2 cellular contexts compared by ENCODE assay signal in genomic region chr20:44858959-44859358, GRCh38.
TF ChIP-seq lines count a peak whose summit lies in the region.

No MANE protein-coding gene starts in this region.

TF ChIP-seq in HCT116, 20 proteins besides CTCF, POLR2A, EP300 and RAD21:
- no peak for TF ChIP-seq YY1 (IDR thresholded peaks at IDR 0.05; ENCODE audit: extremely low read depth, insufficient replicate concordance, low read depth, low read length)
- TF ChIP-seq JUND (IDR thresholded peaks at IDR 0.05): no peak
- TF ChIP-seq SRF (IDR thresholded peaks at IDR 0.05; ENCODE audit: low read depth): no peak
- TF ChIP-seq FOSL1 (IDR thresholded peaks at IDR 0.05; ENCODE audit: low read depth): no peak
- TF ChIP-seq TCF7L2 (IDR thresholded peaks at IDR 0.05; ENCODE audit: borderline replicate concordance, extremely low read depth, insufficient read depth, insufficient read length): no peak

TF ChIP-seq in K562, 482 proteins besides CTCF, POLR2A, EP300 and RAD21:
- peak; percentile 84 for TF ChIP-seq NFYB (IDR thresholded peaks at IDR 0.05; ENCODE audit: extremely low read depth, insufficient read length)
- no peak for TF ChIP-seq SUPT5H (IDR thresholded peaks at IDR 0.05)
- TF ChIP-seq ZNF609 (CRISPR knock-in tag; IDR thresholded peaks at IDR 0.05; ENCODE audit: borderline replicate concordance): no peak
- no peak for TF ChIP-seq ZNF277 (CRISPR knock-in tag; IDR thresholded peaks at IDR 0.05; ENCODE audit: borderline replicate concordance)
- no peak for TF ChIP-seq MIER1 (IDR thresholded peaks at IDR 0.05; ENCODE audit: low read depth)
- TF ChIP-seq CREB3L1 (IDR thresholded peaks at IDR 0.05; ENCODE audit: borderline replicate concordance, low read depth): no peak
- TF ChIP-seq HNRNPH1 (optimal IDR thresholded peaks at IDR 0.05; ENCODE audit: low read depth, low read length): no peak
- no peak for TF ChIP-seq RB1 (IDR thresholded peaks at IDR 0.05; ENCODE audit: low read depth)
- TF ChIP-seq NUFIP1 (IDR thresholded peaks at IDR 0.05; ENCODE audit: partially characterized antibody): no peak
- no peak for TF ChIP-seq ZNF174 (CRISPR knock-in tag; IDR thresholded peaks at IDR 0.05)
- no peak for TF ChIP-seq GTF2E2 (tag; IDR thresholded peaks at IDR 0.05)
- TF ChIP-seq PHF21A (IDR thresholded peaks at IDR 0.05; ENCODE audit: borderline replicate concordance, low read depth): no peak
- no peak for TF ChIP-seq NELFE (IDR thresholded peaks at IDR 0.05; ENCODE audit: insufficient read depth, insufficient read length)
- TF ChIP-seq SIX5 (IDR thresholded peaks at IDR 0.05; ENCODE audit: borderline replicate concordance in 1 of 2, insufficient read depth in 1 of 2, low read depth in 1 of 2, low read length in 2 of 2): no peak
- no peak for TF ChIP-seq PHB2 (IDR thresholded peaks at IDR 0.05; ENCODE audit: low read depth)
- TF ChIP-seq SMARCA4 (IDR thresholded peaks at IDR 0.05): no peak
- no peak for TF ChIP-seq ZNF551 (CRISPR knock-in tag; IDR thresholded peaks at IDR 0.05)
- TF ChIP-seq SRSF7 (optimal IDR thresholded peaks at IDR 0.05; ENCODE audit: low read depth, low read length): no peak
- 0 out of 2 replicates have a peak, but pooled peaks have one; percentile 27 for TF ChIP-seq RAD51 (IDR thresholded peaks at IDR 0.05; ENCODE audit: borderline replicate concordance, low read depth)
- no peak for TF ChIP-seq ZNF324 (CRISPR knock-in tag; IDR thresholded peaks at IDR 0.05)
- TF ChIP-seq SOX6 (IDR thresholded peaks at IDR 0.05): no peak
- peak; percentile 28 for TF ChIP-seq RBM25 (IDR thresholded peaks at IDR 0.05; ENCODE audit: low read depth, low read length, severe bottlenecking)
- no peak for TF ChIP-seq ZNF696 (CRISPR knock-in tag; conservative IDR thresholded peaks at IDR 0.05)
- no peak for TF ChIP-seq PRDM10 (IDR thresholded peaks at IDR 0.05; ENCODE audit: partially characterized antibody)
- no peak for TF ChIP-seq RBM14 (IDR thresholded peaks at IDR 0.05; ENCODE audit: borderline replicate concordance, insufficient read depth, low read depth, low read length)
- TF ChIP-seq PCBP2 (IDR thresholded peaks at IDR 0.05; ENCODE audit: low read depth, low read length, poor library complexity, severe bottlenecking): no peak
- peak; percentile 63; the same call in 1 of the 2 replicates for TF ChIP-seq SPI1 (IDR thresholded peaks at IDR 0.05; ENCODE audit: borderline replicate concordance, low read depth, low read length)
- TF ChIP-seq DPF2 (IDR thresholded peaks at IDR 0.05): 0 out of 2 replicates have a peak, but pooled peaks have one; percentile 20
- TF ChIP-seq KLF16 (IDR thresholded peaks at IDR 0.05): no peak
- no peak for TF ChIP-seq ZZZ3 (IDR thresholded peaks at IDR 0.05)
- no peak for TF ChIP-seq ZNF175 (CRISPR knock-in tag; IDR thresholded peaks at IDR 0.05; ENCODE audit: low read depth)
- no peak for TF ChIP-seq ZNF347 (CRISPR knock-in tag; IDR thresholded peaks at IDR 0.05; ENCODE audit: low read depth)
- TF ChIP-seq POLR2B (IDR thresholded peaks at IDR 0.05; ENCODE audit: low read depth, partially characterized antibody): no peak
- TF ChIP-seq KAT7 (CRISPR knock-in tag; IDR thresholded peaks at IDR 0.05; ENCODE audit: borderline replicate concordance): no peak
TF ChIP-seq in K562: peak in this region for 5.
